ENCODE assay signal across 1 cellular context in the genomic region with DNA sequence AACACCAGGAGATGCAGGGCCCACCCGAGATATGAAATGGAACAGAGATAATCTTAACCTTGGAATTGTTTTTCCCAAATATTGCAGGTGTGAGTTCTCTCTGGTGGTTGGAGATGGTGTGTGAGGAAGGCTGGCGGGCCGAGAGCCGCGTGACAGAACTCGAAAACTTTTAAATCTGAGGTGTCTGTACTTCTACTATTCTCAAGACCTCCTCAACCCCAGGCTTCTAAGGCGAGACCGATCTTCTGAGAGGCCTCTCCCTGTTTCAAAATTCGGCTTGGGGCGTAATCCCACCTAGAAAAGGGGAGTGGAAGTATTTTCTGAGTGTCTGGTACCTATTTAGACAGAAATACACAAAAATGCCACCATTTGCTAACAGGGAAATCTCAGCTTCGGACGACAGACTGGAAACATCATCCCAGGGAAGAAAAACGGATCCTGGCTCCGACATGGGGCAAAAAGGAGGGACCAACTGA.
TF ChIP-seq lines count a peak whose summit lies in the region.

No MANE protein-coding gene starts in this region.

TF ChIP-seq in IMR-90, 13 proteins besides CTCF, POLR2A, EP300 and RAD21:
- no peak for TF ChIP-seq SMC3 (IDR thresholded peaks at IDR 0.05; ENCODE audit: low read depth, low read length)
- TF ChIP-seq FOS (IDR thresholded peaks at IDR 0.05; ENCODE audit: low read depth, low read length): no peak
- no peak for TF ChIP-seq RFX5 (IDR thresholded peaks at IDR 0.05; ENCODE audit: low read depth, low read length)
- no peak for TF ChIP-seq RCOR1 (IDR thresholded peaks at IDR 0.05; ENCODE audit: insufficient replicate concordance, low read length)
- TF ChIP-seq, protein P1, sequence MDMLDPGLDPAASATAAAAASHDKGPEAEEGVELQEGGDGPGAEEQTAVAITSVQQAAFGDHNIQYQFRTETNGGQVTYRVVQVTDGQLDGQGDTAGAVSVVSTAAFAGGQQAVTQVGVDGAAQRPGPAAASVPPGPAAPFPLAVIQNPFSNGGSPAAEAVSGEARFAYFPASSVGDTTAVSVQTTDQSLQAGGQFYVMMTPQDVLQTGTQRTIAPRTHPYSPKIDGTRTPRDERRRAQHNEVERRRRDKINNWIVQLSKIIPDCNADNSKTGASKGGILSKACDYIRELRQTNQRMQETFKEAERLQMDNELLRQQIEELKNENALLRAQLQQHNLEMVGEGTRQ (IDR thresholded peaks at IDR 0.05; ENCODE audit: low read depth, low read length): no peak
- TF ChIP-seq NFE2L2 (IDR thresholded peaks at IDR 0.05; ENCODE audit: low read depth, low read length): no peak
- no peak for TF ChIP-seq BHLHE40 (IDR thresholded peaks at IDR 0.05; ENCODE audit: low read depth, low read length)
- TF ChIP-seq CHD1 (IDR thresholded peaks at IDR 0.05; ENCODE audit: low read depth, low read length): no peak
- TF ChIP-seq, protein P2, sequence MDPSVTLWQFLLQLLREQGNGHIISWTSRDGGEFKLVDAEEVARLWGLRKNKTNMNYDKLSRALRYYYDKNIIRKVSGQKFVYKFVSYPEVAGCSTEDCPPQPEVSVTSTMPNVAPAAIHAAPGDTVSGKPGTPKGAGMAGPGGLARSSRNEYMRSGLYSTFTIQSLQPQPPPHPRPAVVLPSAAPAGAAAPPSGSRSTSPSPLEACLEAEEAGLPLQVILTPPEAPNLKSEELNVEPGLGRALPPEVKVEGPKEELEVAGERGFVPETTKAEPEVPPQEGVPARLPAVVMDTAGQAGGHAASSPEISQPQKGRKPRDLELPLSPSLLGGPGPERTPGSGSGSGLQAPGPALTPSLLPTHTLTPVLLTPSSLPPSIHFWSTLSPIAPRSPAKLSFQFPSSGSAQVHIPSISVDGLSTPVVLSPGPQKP (IDR thresholded peaks at IDR 0.05; ENCODE audit: borderline replicate concordance, low read depth, low read length): no peak
- TF ChIP-seq CEBPB (IDR thresholded peaks at IDR 0.05; ENCODE audit: low read depth, low read length): no peak
- TF ChIP-seq MXI1 (IDR thresholded peaks at IDR 0.05; ENCODE audit: borderline replicate concordance, low read depth, low read length): no peak
- no peak for TF ChIP-seq MAFK (IDR thresholded peaks at IDR 0.05; ENCODE audit: low read depth, low read length)
- TF ChIP-seq MAZ (IDR thresholded peaks at IDR 0.05; ENCODE audit: borderline replicate concordance, low read depth, low read length): no peak
